9 cellular contexts compared by ENCODE assay signal in genomic region chr1:170663441-170664282, GRCh38. TPM values are rescaled to one million over a fixed set of nuclear protein-coding genes. Genes with fewer than 3 reads are reported as not detected.
DNase-seq lines count a peak whose midpoint lies in the region; ATAC-seq and TF ChIP-seq lines count a peak whose summit lies in the region.
"Had no signal": no experiment of that assay in that cellular context is flagged by ENCODE, and none has a peak within 500 bp of the region (broad histone marks: within the 10 kb centered on the region; RNA-seq: fewer than 3 reads in every experiment).

PRRX1 (plus strand) TSS chr1:170664131; CDS start chr1:170664219, 88 bp downstream.

- intact Hi-C loops in activated naive CD4-positive, alpha-beta T cell treated with anti-CD3 and anti-CD28 coated beads for 36 hours (cut with micrococcal nuclease): loop anchor here (10.0 kb wide), 1 partner anchor 589 kb away; the partner anchor contains the start of gene KIFAP3
- intact Hi-C loops in upper lobe of right lung (cut with DNase I): no loop called here

- H3K4me3 ChIP-seq in ectodermal cell (ENCODE audit: insufficient read depth, low read depth, low read length): peak within 1 kb of the TSS; percentile 56
- H3K4me3 ChIP-seq in upper lobe of right lung: peak within 1 kb of the TSS; percentile 62

- H3K27me3 ChIP-seq in ectodermal cell (ENCODE audit: control insufficient read depth, insufficient read depth, low read length, poor library complexity, severe bottlenecking) (peaks cover 100% of the 10 kb centered on the region), upper lobe of right lung (peaks cover 83% of the 10 kb centered on the region)

- peaks cover 51% of the 10 kb centered on the region for H3K4me1 Mint-ChIP-seq in activated naive CD4-positive, alpha-beta T cell treated with anti-CD3 and anti-CD28 coated beads for 36 hours (ENCODE audit: low read depth)
- H3K4me1 Mint-ChIP-seq in mesothelial cell of epicardium: peaks cover 49% of the 10 kb centered on the region

- H3K36me3 Mint-ChIP-seq in activated naive CD4-positive, alpha-beta T cell treated with anti-CD3 and anti-CD28 coated beads for 36 hours (ENCODE audit: low read depth): no peaks in the 10 kb centered on the region
- peaks cover 4% of the 10 kb centered on the region for H3K36me3 Mint-ChIP-seq in mesothelial cell of epicardium

- H3K27me3 Mint-ChIP-seq in activated naive CD4-positive, alpha-beta T cell treated with anti-CD3 and anti-CD28 coated beads for 36 hours (ENCODE audit: low read depth): peaks cover 81% of the 10 kb centered on the region
- H3K27me3 Mint-ChIP-seq in mesothelial cell of epicardium (ENCODE audit: low read depth): peaks cover 99% of the 10 kb centered on the region

- H3K27ac Mint-ChIP-seq in activated naive CD4-positive, alpha-beta T cell treated with anti-CD3 and anti-CD28 coated beads for 36 hours: no peak within 1 kb of the TSS
- H3K27ac Mint-ChIP-seq in mesothelial cell of epicardium: peak within 1 kb of the TSS; percentile 50

- no peak for ATAC-seq in upper lobe of right lung
- ATAC-seq in GM18868 (IDR thresholded peaks at IDR 0.05; ENCODE audit: unreplicated experiment): no peak

- WGBS in ectodermal cell, 2 experiments: 0 to 1% methylated on average over 18 to 21 of the region's 26 CpGs

- CTCF ChIA-PET in activated naive CD4-positive, alpha-beta T cell treated with anti-CD3 and anti-CD28 coated beads for 36 hours (lab: Charles Lee): no interaction called here

- H3K36me3 ChIP-seq in ectodermal cell (ENCODE audit: control insufficient read depth, insufficient read depth, low read length) (no peaks in the 10 kb centered on the region), upper lobe of right lung (no peaks in the 10 kb centered on the region)

- H3K4me1 ChIP-seq in ectodermal cell (ENCODE audit: control insufficient read depth, insufficient read depth, low read length) (peaks cover 33% of the 10 kb centered on the region), upper lobe of right lung (peaks cover 10% of the 10 kb centered on the region)

- H3K9me3 Mint-ChIP-seq in activated naive CD4-positive, alpha-beta T cell treated with anti-CD3 and anti-CD28 coated beads for 36 hours: no peaks in the 10 kb centered on the region
- no peaks in the 10 kb centered on the region for H3K9me3 Mint-ChIP-seq in mesothelial cell of epicardium

- TF ChIP-seq CTCF in mesothelial cell of epicardium (IDR thresholded peaks at IDR 0.05; ENCODE audit: unreplicated experiment): no peak
- no peak for TF ChIP-seq CTCF in upper lobe of right lung (IDR thresholded peaks at IDR 0.05)

- H3K27ac ChIP-seq in ectodermal cell (ENCODE audit: insufficient read depth, low read depth, low read length, poor library complexity, severe bottlenecking) (no peak within 1 kb of the TSS), upper lobe of right lung (peak within 1 kb of the TSS; percentile 73)

- no peak for DNase-seq in activated naive CD4-positive, alpha-beta T cell treated with anti-CD3 and anti-CD28 coated beads for 36 hours
- DNase-seq in activated naive CD4-positive, alpha-beta T cell (lab: John Stamatoyannopoulos, UW): no peak
- DNase-seq in mesothelial cell of epicardium (ENCODE audit: low spot score in 2 of 2, unreplicated experiment in 2 of 2): no peak
- DNase-seq in upper lobe of right lung: no peak
- no peak for DNase-seq in NK-92 treated with Interleukin-12 subunit alpha and Interleukin-12 subunit beta, amount 100 ng/mL, for 24 hours (lab: John Stamatoyannopoulos, UW)
- DNase-seq in OCI-M1 (lab: John Stamatoyannopoulos, UW): no peak

- H3K4me3 Mint-ChIP-seq in activated naive CD4-positive, alpha-beta T cell treated with anti-CD3 and anti-CD28 coated beads for 36 hours: peak within 1 kb of the TSS; percentile 41
- H3K4me3 Mint-ChIP-seq in mesothelial cell of epicardium: peak within 1 kb of the TSS; percentile 74

- H3K9me3 ChIP-seq in ectodermal cell (ENCODE audit: control insufficient read depth, low read length): no peaks in the 10 kb centered on the region
- no peaks in the 10 kb centered on the region for H3K9me3 ChIP-seq in upper lobe of right lung

RNA-seq across cellular contexts. Expression of gene PRRX1, which starts in this region (rescaled TPM):
- not detected for total RNA-seq in activated naive CD4-positive, alpha-beta T cell treated with anti-CD3 and anti-CD28 coated beads for 36 hours
- 3.9 TPM for polyA plus RNA-seq in ectodermal cell (2013, experiment 1 of 4)
- 4.2 TPM for polyA plus RNA-seq in ectodermal cell (2013, experiment 2 of 4)
- 6.4 TPM for polyA plus RNA-seq in ectodermal cell (2013, experiment 3 of 4)
- 6.4 TPM for polyA plus RNA-seq in ectodermal cell (2013, experiment 4 of 4)
- total RNA-seq in mesothelial cell of epicardium: 8.0 to 9.7 TPM (median 8.9 TPM) in 3 replicates
- 25.9 TPM for total RNA-seq in upper lobe of right lung
- total RNA-seq: HT1080 had no signal
